ENCODE assay signal across 21 cellular contexts in the genomic region with DNA sequence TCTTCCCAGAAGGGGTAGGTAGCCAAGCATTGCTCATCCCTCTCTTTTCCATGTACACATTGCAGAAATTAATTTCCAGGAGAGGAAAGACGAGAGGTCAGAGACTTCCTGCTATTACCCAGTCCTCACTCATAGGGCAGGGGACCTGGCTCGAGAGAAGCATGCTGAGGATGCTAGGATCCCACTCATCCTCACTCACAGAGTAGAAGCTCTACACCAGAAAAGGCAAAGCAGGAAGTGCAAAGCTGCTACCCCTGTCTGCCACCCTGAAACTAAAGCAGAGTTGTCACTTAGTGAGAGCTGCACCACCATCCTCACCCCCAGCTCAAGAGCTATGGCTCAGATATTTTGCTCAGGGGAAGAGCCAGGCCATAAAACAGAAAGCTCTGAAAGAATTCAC. TPM values are rescaled to one million over a fixed set of nuclear protein-coding genes. Genes with fewer than 3 reads are reported as not detected.
"Had no signal": no experiment of that assay in that cellular context is flagged by ENCODE, and none has a peak within 500 bp of the region (broad histone marks: within the 10 kb centered on the region; RNA-seq: fewer than 3 reads in every experiment).

No MANE protein-coding gene starts in this region.

- H3K27ac Mint-ChIP-seq: activated naive CD4-positive, alpha-beta T cell treated with anti-CD3 and anti-CD28 coated beads, Interleukin-2, amount 50 U/mL, for 72 hours; naive thymus-derived CD8-positive, alpha-beta T cell; progenitor cell of endocrine pancreas had no signal

- DNase-seq: activated CD4-positive, alpha-beta T cell treated with anti-CD3 and anti-CD28 coated beads, Interleukin-2, amount 50 U/mL, for 4 hours; activated effector memory CD4-positive, alpha-beta T cell treated with anti-CD3 and anti-CD28 coated beads, Interleukin-2, amount 50 U/mL, for 16 hours; activated T-cell treated with anti-CD3 and anti-CD28 coated beads, Interleukin-2, amount 50 U/mL, for 4 hours; amniotic stem cell; body of pancreas; left colon; naive thymus-derived CD8-positive, alpha-beta T cell; right cardiac atrium; spleen; stimulated activated CD4-positive, alpha-beta T cell treated with anti-CD3 and anti-CD28 coated beads, Interleukin-1b, Interleukin-23, amount 100 ng/mL, for 48 hours; stimulated activated naive CD4-positive, alpha-beta T cell; upper lobe of right lung had no signal

- H3K36me3 Mint-ChIP-seq: activated naive CD4-positive, alpha-beta T cell treated with anti-CD3 and anti-CD28 coated beads, Interleukin-2, amount 50 U/mL, for 72 hours had no signal

- H3K9me3 ChIP-seq: body of pancreas, neutrophil, upper lobe of right lung had no signal

- H3K27me3 ChIP-seq: body of pancreas, upper lobe of right lung had no signal

- H3K9me3 Mint-ChIP-seq: activated naive CD4-positive, alpha-beta T cell treated with anti-CD3 and anti-CD28 coated beads, Interleukin-2, amount 50 U/mL, for 72 hours; central memory CD8-positive, alpha-beta T cell had no signal

- H3K4me1 Mint-ChIP-seq: central memory CD8-positive, alpha-beta T cell had no signal

- H3K4me3 Mint-ChIP-seq: activated T-cell treated with anti-CD3 and anti-CD28 coated beads, Interleukin-2, amount 50 U/mL, for 4 hours; central memory CD8-positive, alpha-beta T cell; naive thymus-derived CD8-positive, alpha-beta T cell had no signal

- H3K4me3 ChIP-seq: body of pancreas, lung, spleen, upper lobe of right lung had no signal

- H3K4me1 ChIP-seq: body of pancreas, upper lobe of right lung had no signal

- ATAC-seq: activated CD4-positive, CD25-positive, alpha-beta regulatory T cell treated with anti-CD3 and anti-CD28 coated beads, Interleukin-2, amount 50 U/mL, for 24 hours; activated naive CD4-positive, alpha-beta T cell treated with anti-CD3 and anti-CD28 coated beads, Interleukin-2, amount 50 U/mL, for 72 hours; activated T-cell treated with anti-CD3 and anti-CD28 coated beads, Interleukin-2, amount 50 U/mL, for 4 hours; body of pancreas; left colon; naive thymus-derived CD8-positive, alpha-beta T cell; right cardiac atrium; upper lobe of right lung had no signal

- H3K27ac ChIP-seq: body of pancreas, neutrophil, upper lobe of right lung had no signal

- H3K36me3 ChIP-seq: neutrophil, spleen, upper lobe of right lung had no signal

RNA-seq across cellular contexts. Expression of a gene that starts 9.9 kb away (rescaled TPM):
- total RNA-seq: activated T-cell treated with anti-CD3 and anti-CD28 coated beads, Interleukin-2, amount 50 U/mL, for 4 hours; body of pancreas; left colon; progenitor cell of endocrine pancreas; right cardiac atrium; T-helper 2 cell treated with Interferon-gamma antibody and Interleukin-4, amounts not matched to agents 100 ng/mL and 5 ng/mL, for 36 hours; upper lobe of right lung had no signal

RNA-seq across cellular contexts. Expression of a gene that starts 35.1 kb away (rescaled TPM):
- total RNA-seq: activated naive CD4-positive, alpha-beta T cell treated with anti-CD3 and anti-CD28 coated beads, Interleukin-2, amount 50 U/mL, for 72 hours; activated T-cell treated with anti-CD3 and anti-CD28 coated beads, Interleukin-2, amount 50 U/mL, for 4 hours; body of pancreas; epithelial cell of proximal tubule; glomerular endothelial cell; left colon; lung; naive thymus-derived CD8-positive, alpha-beta T cell; progenitor cell of endocrine pancreas; right cardiac atrium; spleen; T-helper 2 cell treated with Interferon-gamma antibody and Interleukin-4, amounts not matched to agents 100 ng/mL and 5 ng/mL, for 36 hours; upper lobe of right lung had no signal
